Comparison of ENCODE assay signal across 8 cellular contexts in the genomic region with DNA sequence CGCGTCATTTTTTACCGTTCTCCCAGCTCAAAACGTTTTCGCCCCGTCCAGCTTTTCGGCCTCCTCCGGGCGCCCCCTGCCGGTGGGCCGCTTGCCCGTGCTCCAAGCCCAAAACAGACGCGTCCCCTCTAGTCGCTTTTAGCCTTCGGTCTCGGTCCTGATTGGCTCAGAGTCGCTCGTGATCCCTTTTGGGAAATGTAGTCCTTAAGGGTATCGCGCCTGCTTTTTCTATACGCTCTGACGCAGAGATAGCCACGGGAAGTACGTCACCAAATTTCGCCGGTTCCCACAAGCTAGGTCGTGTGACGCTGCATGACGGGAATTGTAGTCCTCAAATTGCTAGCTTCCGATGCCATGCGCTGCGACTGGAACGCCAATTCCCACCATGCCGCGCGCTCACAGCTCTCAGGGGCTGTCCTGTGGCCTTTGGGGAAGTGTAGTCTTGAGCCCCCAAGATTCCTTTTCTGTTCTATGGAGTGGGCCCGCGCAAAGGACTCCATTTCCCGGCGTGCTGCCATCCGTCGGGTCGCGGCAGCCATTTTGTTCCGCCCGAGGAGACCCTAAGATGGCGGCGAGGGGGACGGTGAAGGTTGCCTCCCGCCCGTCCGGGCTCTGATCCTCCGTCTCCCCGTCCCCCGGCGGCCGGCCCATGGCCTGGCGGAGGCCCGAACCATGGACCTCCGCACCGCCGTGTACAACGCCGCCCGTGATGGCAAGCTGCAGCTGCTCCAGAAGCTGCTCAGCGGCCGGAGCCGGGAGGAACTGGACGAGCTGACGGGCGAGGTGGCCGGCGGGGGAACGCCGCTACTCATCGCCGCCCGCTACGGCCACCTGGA. TPM values are rescaled to one million over a fixed set of nuclear protein-coding genes. Genes with fewer than 3 reads are reported as not detected.
DNase-seq lines count a peak whose midpoint lies in the region; ATAC-seq and FAIRE-seq lines count a peak whose summit lies in the region.

A gene with protein sequence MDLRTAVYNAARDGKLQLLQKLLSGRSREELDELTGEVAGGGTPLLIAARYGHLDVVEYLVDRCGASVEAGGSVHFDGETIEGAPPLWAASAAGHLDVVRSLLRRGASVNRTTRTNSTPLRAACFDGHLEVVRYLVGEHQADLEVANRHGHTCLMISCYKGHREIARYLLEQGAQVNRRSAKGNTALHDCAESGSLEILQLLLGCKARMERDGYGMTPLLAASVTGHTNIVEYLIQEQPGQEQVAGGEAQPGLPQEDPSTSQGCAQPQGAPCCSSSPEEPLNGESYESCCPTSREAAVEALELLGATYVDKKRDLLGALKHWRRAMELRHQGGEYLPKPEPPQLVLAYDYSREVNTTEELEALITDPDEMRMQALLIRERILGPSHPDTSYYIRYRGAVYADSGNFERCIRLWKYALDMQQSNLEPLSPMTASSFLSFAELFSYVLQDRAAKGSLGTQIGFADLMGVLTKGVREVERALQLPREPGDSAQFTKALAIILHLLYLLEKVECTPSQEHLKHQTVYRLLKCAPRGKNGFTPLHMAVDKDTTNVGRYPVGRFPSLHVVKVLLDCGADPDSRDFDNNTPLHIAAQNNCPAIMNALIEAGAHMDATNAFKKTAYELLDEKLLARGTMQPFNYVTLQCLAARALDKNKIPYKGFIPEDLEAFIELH (plus strand): TSS at position 552 of the 836 bp plus-strand sequence. CDS start 121 bp downstream, at position 673.

- peaks cover 53% of the 10 kb centered on the region for H3K36me3 Mint-ChIP-seq in effector memory CD8-positive, alpha-beta T cell (ENCODE audit: insufficient read depth)

- peak within 1 kb of the TSS; percentile 65 to 66 for H3K4me3 Mint-ChIP-seq in effector memory CD8-positive, alpha-beta T cell

- peak; percentile 100 for DNase-seq in Caki2 (ENCODE audit: low read depth)
- DNase-seq in HTR-8/SVneo (ENCODE audit: insufficient read length, low spot score): peak; percentile 98
- peak; percentile 100 for DNase-seq in NOMO-1 treated with DMSO at 0.1 percent for 48 hours (lab: John Stamatoyannopoulos, UW; ENCODE audit: unreplicated experiment)
- peak; percentile 97 to 99 for DNase-seq in activated CD8-positive, alpha-beta memory T cell treated with anti-CD3 and anti-CD28 coated beads for 4 hours (ENCODE audit: low read depth in 2 of 2)
- DNase-seq in effector memory CD8-positive, alpha-beta T cell: peak; percentile 96 to 98 (median 97)
- peak; percentile 100 for DNase-seq in medulla oblongata (ENCODE audit: extremely low spot score)
- peak; percentile 97 for DNase-seq in stimulated activated CD8-positive, alpha-beta memory T cell treated with anti-CD3 and anti-CD28 coated beads, Interleukin-12 subunit alpha, Interleukin-12 subunit beta, amount 100 ng/mL, for 1 hour (ENCODE audit: low read depth)

- H3K27me3 Mint-ChIP-seq in effector memory CD8-positive, alpha-beta T cell: peaks cover under 1 to 2% of the 10 kb centered on the region in 2 donors

- in situ Hi-C loops in Caki2 (cut with HindIII; ENCODE audit: low pct_unique_long_range_greater_than_20kb, low sequenced_read_pairs): no loop called here

- peaks cover 4 to 8% of the 10 kb centered on the region in 2 donors for H3K4me1 Mint-ChIP-seq in effector memory CD8-positive, alpha-beta T cell (ENCODE audit: low read depth in 2 of 2)

- peak within 1 kb of the TSS; percentile 71 to 79 for H3K27ac Mint-ChIP-seq in effector memory CD8-positive, alpha-beta T cell

- ATAC-seq in GM21367 (IDR thresholded peaks at IDR 0.05; ENCODE audit: unreplicated experiment): peak; percentile 88
- peak; percentile 90 for ATAC-seq in effector memory CD8-positive, alpha-beta T cell (replicated peaks)

- H3K9me3 Mint-ChIP-seq in effector memory CD8-positive, alpha-beta T cell: no peaks in the 10 kb centered on the region

- FAIRE-seq in HTR-8/SVneo (lab: Jason Lieb, UNC): peak; percentile 83

RNA-seq across cellular contexts. Expression of the gene that starts here (rescaled TPM):
- total RNA-seq in Caki2 (2014; rRNA removed; shearing (Covaris generic); ENCODE audit: low replicate concordance): 10.5 and 13.3 TPM in 2 replicates

Comparison
In these comparisons a context has a peak if more than half of its experiments do, and no peak if none do; other contexts are left out.
1. Peak in every context shown above with its lines: DNase-seq and ATAC-seq.